ENCODE assay signal across 25 cellular contexts in the genomic region with DNA sequence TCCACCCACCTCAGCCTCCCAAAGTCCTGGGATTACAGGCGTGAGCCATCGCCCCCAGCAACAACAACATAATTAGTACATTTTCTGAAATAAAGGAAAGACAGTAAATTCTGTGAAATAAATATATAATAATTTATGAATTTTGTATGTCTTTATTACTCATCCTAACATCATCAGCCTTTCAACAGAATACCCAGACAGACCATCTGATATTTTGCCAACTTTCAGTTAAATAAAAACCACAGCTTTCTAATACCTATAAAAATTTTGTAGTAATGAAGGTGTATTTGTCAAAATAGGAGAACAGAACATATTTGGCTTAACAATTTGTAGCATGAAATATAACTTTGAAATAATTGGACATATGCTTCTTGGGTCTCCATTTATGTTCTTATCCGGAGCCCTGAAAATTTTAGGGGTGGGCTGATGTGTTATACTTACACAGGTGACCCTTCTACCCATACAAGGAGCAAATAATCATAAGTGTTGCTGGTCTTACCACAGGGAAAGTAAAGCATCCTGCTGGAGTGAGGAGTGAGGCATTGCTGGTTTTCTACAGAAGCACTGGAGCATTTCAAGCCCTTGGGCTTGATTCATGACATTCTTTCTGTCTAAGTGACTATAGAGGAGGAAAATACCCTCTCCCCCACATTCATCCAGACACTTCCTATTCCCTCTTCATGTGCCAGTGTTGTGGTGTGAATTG.
DNase-seq lines count a peak whose midpoint lies in the region; ATAC-seq and TF ChIP-seq lines count a peak whose summit lies in the region.
"Had no signal": no experiment of that assay in that cellular context is flagged by ENCODE, and none has a peak within 500 bp of the region (broad histone marks: within the 10 kb centered on the region; RNA-seq: fewer than 3 reads in every experiment).

No MANE protein-coding gene starts in this region.

- H3K9me3 Mint-ChIP-seq in nephron progenitor cell, result no peaks in the 10 kb centered on the region
- H3K9me3 Mint-ChIP-seq: activated naive CD4-positive, alpha-beta T cell treated with anti-CD3 and anti-CD28 coated beads, Interleukin-2, amount 10 ng/mL, durations not matched to agents 7 days and 5 days; activated T-helper 1 cell treated with anti-CD3 and anti-CD28 coated beads, Interleukin-12 subunit alpha, Interleukin-12 subunit beta, Interleukin-2, Interleukin-4 antibody, amounts not matched to agents 30 ng/mL and 10 ng/mL and 1 ng/mL, durations not matched to agents 14 hours and 24 hours and 36 hours; naive thymus-derived CD8-positive, alpha-beta T cell had no signal

- H3K27me3 Mint-ChIP-seq in nephron progenitor cell (ENCODE audit: low read depth, poor library complexity), result no peaks in the 10 kb centered on the region
- H3K27me3 Mint-ChIP-seq: activated naive CD4-positive, alpha-beta T cell treated with anti-CD3 and anti-CD28 coated beads, Interleukin-2, amount 10 ng/mL, durations not matched to agents 7 days and 5 days; naive thymus-derived CD8-positive, alpha-beta T cell had no signal

- H3K4me3 Mint-ChIP-seq in nephron progenitor cell, result no peak overlapping the region
- H3K4me3 Mint-ChIP-seq: activated naive CD4-positive, alpha-beta T cell treated with anti-CD3 and anti-CD28 coated beads, Interleukin-2, amount 10 ng/mL, durations not matched to agents 7 days and 5 days; activated T-helper 1 cell treated with anti-CD3 and anti-CD28 coated beads, Interleukin-12 subunit alpha, Interleukin-12 subunit beta, Interleukin-2, Interleukin-4 antibody, amounts not matched to agents 30 ng/mL and 10 ng/mL and 1 ng/mL, durations not matched to agents 14 hours and 24 hours and 36 hours; naive thymus-derived CD8-positive, alpha-beta T cell had no signal

- DNase-seq in ELR (ENCODE audit: low read depth), result peak; percentile 11
- peak; percentile 6 for DNase-seq in M059J (ENCODE audit: low read depth)
- DNase-seq in fibroblast of pulmonary artery (ENCODE audit: low read depth), result peak; percentile 3
- no peak for DNase-seq in nephron progenitor cell
- DNase-seq in NCI-H774 (lab: John Stamatoyannopoulos, UW), result no peak
- DNase-seq: activated CD4-positive, alpha-beta T cell treated with anti-CD3 and anti-CD28 coated beads, Interleukin-2, amount 50 U/mL, for 4 hours; activated naive CD4-positive, alpha-beta T cell treated with anti-CD3 and anti-CD28 coated beads, Interleukin-2, amount 10 ng/mL, durations not matched to agents 7 days and 5 days; BE2C; DMS53; GF-D8; left ventricle myocardium inferior; midbrain; MV-4-11; naive thymus-derived CD8-positive, alpha-beta T cell; NCI-H1436 treated with DMSO at 0.1 percent for 48 hours; NCI-H526; occipital lobe; RPMI8226; stimulated activated CD8-positive, alpha-beta memory T cell treated with anti-CD3 and anti-CD28 coated beads, Interleukin-4, amount 100 ng/mL, for 48 hours; stomach; T-helper 1 cell; thyroid gland had no signal

- H3K4me1 Mint-ChIP-seq in nephron progenitor cell, result peaks cover 20% of the 10 kb centered on the region
- H3K4me1 Mint-ChIP-seq: activated naive CD4-positive, alpha-beta T cell treated with anti-CD3 and anti-CD28 coated beads, Interleukin-2, amount 10 ng/mL, durations not matched to agents 7 days and 5 days; naive thymus-derived CD8-positive, alpha-beta T cell had no signal

- H3K27ac Mint-ChIP-seq in nephron progenitor cell, result peak overlapping the region; percentile 1
- H3K27ac Mint-ChIP-seq: activated naive CD4-positive, alpha-beta T cell treated with anti-CD3 and anti-CD28 coated beads, Interleukin-2, amount 10 ng/mL, durations not matched to agents 7 days and 5 days; activated T-helper 1 cell treated with anti-CD3 and anti-CD28 coated beads, Interleukin-12 subunit alpha, Interleukin-12 subunit beta, Interleukin-2, Interleukin-4 antibody, amounts not matched to agents 30 ng/mL and 10 ng/mL and 1 ng/mL, durations not matched to agents 14 hours and 24 hours and 36 hours; naive thymus-derived CD8-positive, alpha-beta T cell had no signal

- ATAC-seq in HG02678 (IDR thresholded peaks at IDR 0.05; ENCODE audit: unreplicated experiment) (no peak), GM18909 (IDR thresholded peaks at IDR 0.05; ENCODE audit: poor library complexity, unreplicated experiment) (no peak)
- ATAC-seq: naive thymus-derived CD8-positive, alpha-beta T cell had no signal

- TF ChIP-seq CTCF in fibroblast of pulmonary artery (IDR thresholded peaks at IDR 0.05; ENCODE audit: low read length, missing control alignments) (no peak), nephron progenitor cell (IDR thresholded peaks at IDR 0.05) (no peak)

- no peak overlapping the region for H3K4me3 ChIP-seq in fibroblast of pulmonary artery (replicated peaks; ENCODE audit: low read depth, low read length)
- H3K4me3 ChIP-seq: left ventricle myocardium inferior, stomach, thyroid gland had no signal

- no peaks in the 10 kb centered on the region for H3K36me3 Mint-ChIP-seq in nephron progenitor cell (ENCODE audit: low read depth)
- H3K36me3 Mint-ChIP-seq: activated naive CD4-positive, alpha-beta T cell treated with anti-CD3 and anti-CD28 coated beads, Interleukin-2, amount 10 ng/mL, durations not matched to agents 7 days and 5 days had no signal

Comparison
In these comparisons a context has a peak if more than half of its experiments do, and no peak if none do; other contexts are left out.
1. DNase-seq: peak in ELR (single experiment), M059J (single experiment) and fibroblast of pulmonary artery (single experiment); none in nephron progenitor cell (single experiment) and NCI-H774 (single experiment).